ENCODE assay signal across 8 cellular contexts in the genomic region with DNA sequence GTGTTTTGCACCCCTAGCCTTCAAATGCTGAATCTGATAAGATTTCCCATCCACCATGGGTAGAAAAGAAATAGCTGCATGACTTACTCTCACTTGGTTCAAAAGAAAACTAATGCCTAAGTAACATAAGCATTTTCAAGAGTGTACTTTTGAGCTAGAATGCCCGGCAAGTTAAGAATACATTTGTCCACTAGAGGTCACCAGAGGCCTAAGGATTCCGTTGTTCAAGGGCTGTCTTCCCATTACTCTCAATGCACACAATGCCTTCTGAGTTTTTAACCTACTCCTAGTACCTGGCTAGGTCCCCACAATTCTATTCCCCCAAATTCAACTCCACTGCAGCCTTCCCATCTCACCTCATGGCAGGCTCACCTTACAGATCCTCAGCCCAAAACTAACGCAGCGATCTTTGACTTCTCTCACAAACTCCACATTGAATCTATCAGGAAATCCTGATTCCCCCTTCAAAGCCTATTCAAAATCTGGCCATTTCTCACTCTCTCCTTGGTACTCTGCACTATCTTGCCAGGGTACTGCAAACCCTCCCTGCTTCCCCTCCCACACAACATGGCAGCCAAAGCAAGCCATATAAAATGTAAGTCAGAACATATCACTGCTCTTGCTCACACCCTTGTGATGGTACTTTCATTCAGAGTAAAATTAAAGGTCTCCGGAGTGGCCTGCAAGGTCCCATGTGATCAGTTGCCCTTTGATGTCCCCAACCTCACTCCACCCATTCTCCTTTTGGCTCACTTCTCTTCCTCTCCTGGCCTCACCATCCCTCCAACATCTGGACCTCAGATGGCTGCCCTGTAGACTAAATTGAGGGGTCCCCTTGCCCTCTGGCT. TPM values are rescaled to one million over a fixed set of nuclear protein-coding genes. Genes with fewer than 3 reads are reported as not detected.
A peak's percentile ranks its signal among the peaks of the same experiment; 100 is the strongest.
DNase-seq lines count a peak whose midpoint lies in the region; ATAC-seq, FAIRE-seq and TF ChIP-seq lines count a peak whose summit lies in the region.

No MANE protein-coding gene starts in this region.

- no peaks in the 10 kb centered on the region for H3K9me2 ChIP-seq in MM.1S (replicated peaks; ENCODE audit: insufficient read depth, low read length)

- H2AFZ ChIP-seq in MM.1S (ENCODE audit: low read length), result no peak overlapping the region

- H3K4me3 ChIP-seq in HEK293 (ENCODE audit: low read depth, low read length) (no peak overlapping the region), MM.1S (ENCODE audit: low read length) (no peak overlapping the region)

- H3K4me1 ChIP-seq in HEK293 (ENCODE audit: control insufficient read depth, insufficient read depth, low read length) (no peaks in the 10 kb centered on the region), MM.1S (ENCODE audit: low read length) (peaks cover 8% of the 10 kb centered on the region)

- ATAC-seq in activated naive CD4-positive, alpha-beta T cell treated with anti-CD3 and anti-CD28 coated beads, Interleukin-2, amount 50 U/mL, for 72 hours, result peak; percentile 81 to 82
- ATAC-seq in Right ventricle myocardium superior (ENCODE audit: poor library complexity), result peak; percentile 94

- no peaks in the 10 kb centered on the region for H3F3A ChIP-seq in MM.1S (ENCODE audit: insufficient read depth, low read length)

- no peak overlapping the region for H3K27ac ChIP-seq in HEK293 (ENCODE audit: extremely low read depth, low read depth, low read length)
- H3K27ac ChIP-seq in MM.1S (ENCODE audit: low read length), result no peak overlapping the region

- CTCF ChIA-PET in HEK293 (lab: Yijun Ruan, JAX), result interaction anchor here (0.6 to 8.8 kb wide), 27 partner anchors 9 to 1116 kb away, joined by 3 to 118 read pairs (median 3); no protein-coding TSS in a partner anchor

- no peaks in the 10 kb centered on the region for H3K27me3 ChIP-seq in MM.1S (replicated peaks; ENCODE audit: insufficient read depth, low read length)

- peaks cover 19% of the 10 kb centered on the region for H3K79me2 ChIP-seq in MM.1S (ENCODE audit: low read length)

- DNase-seq in DMS 273 (lab: John Stamatoyannopoulos, UW; ENCODE audit: unreplicated experiment) (peak; percentile 87), DMS 273 treated with DMSO at 0.1 percent for 48 hours (lab: John Stamatoyannopoulos, UW) (no peak), MM.1S (peak; percentile 68), RCC 7860 (ENCODE audit: low spot score) (peak; percentile 45), Right ventricle myocardium superior (no peak), putamen (ENCODE audit: low spot score) (peak; percentile 59)
- DNase-seq in activated naive CD4-positive, alpha-beta T cell treated with anti-CD3 and anti-CD28 coated beads, Interleukin-2, amount 50 U/mL, for 72 hours (ENCODE audit: low spot score in 2 of 2), result peak in 1 of 2 donors; percentile 63

- H3K27ac Mint-ChIP-seq in activated naive CD4-positive, alpha-beta T cell treated with anti-CD3 and anti-CD28 coated beads, Interleukin-2, amount 50 U/mL, for 72 hours, result no peak overlapping the region

- H3K9me3 Mint-ChIP-seq in activated naive CD4-positive, alpha-beta T cell treated with anti-CD3 and anti-CD28 coated beads, Interleukin-2, amount 50 U/mL, for 72 hours, result no peaks in the 10 kb centered on the region

- H3K9ac ChIP-seq in MM.1S (ENCODE audit: low read length), result no peak overlapping the region

- POLR2A ChIA-PET in HEK293 (lab: Yijun Ruan, JAX), result no interaction called here

- H3K9me3 ChIP-seq in HEK293 (ENCODE audit: control insufficient read depth, insufficient read depth, low read depth, low read length) (no peaks in the 10 kb centered on the region), MM.1S (replicated peaks; ENCODE audit: insufficient read depth, low read length) (no peaks in the 10 kb centered on the region)

- H3K36me3 ChIP-seq in HEK293 (ENCODE audit: control insufficient read depth in 2 of 2, insufficient read depth in 1 of 2, low read length in 2 of 2) (peaks cover 0 to 47% of the 10 kb centered on the region in 2 experiments; a peak in 2 of 3 replicates), MM.1S (replicated peaks; ENCODE audit: insufficient read depth, low read length) (peaks cover 7% of the 10 kb centered on the region; the same call in 1 of the 2 replicates)

- peak; percentile 67; the same call in 1 of the 2 replicates for TF ChIP-seq CTCF in HEK293 (tag by site-specific recombination; IDR thresholded peaks at IDR 0.05)
- peak; percentile 77 for TF ChIP-seq CTCF in MM.1S (IDR thresholded peaks at IDR 0.05; ENCODE audit: low read length)

- peaks cover 5 to 18% of the 10 kb centered on the region in 2 donors for H3K36me3 Mint-ChIP-seq in activated naive CD4-positive, alpha-beta T cell treated with anti-CD3 and anti-CD28 coated beads, Interleukin-2, amount 50 U/mL, for 72 hours

- no peak overlapping the region for H3K4me2 ChIP-seq in MM.1S (ENCODE audit: low read depth, low read length)

- intact Hi-C loops in Right ventricle myocardium superior (cut with DNase I), result loop anchor here (2.0 to 10.0 kb wide), 3 partner anchors 70 to 918 kb away; a partner anchor contains a TSS

- H4K20me1 ChIP-seq in MM.1S (ENCODE audit: insufficient read depth, low read length), result no peaks in the 10 kb centered on the region

- peak; percentile 75 for FAIRE-seq in RCC 7860 (lab: Jason Lieb, UNC)

TF ChIP-seq in HEK293, 187 proteins besides CTCF, POLR2A, EP300 and RAD21:
- peak; percentile 98 for TF ChIP-seq ZNF654 (tag by site-specific recombination; IDR thresholded peaks at IDR 0.05; ENCODE audit: low read depth)
- TF ChIP-seq ZNF660 (tag by site-specific recombination; IDR thresholded peaks at IDR 0.05), result peak; percentile 72; the same call in 1 of the 2 replicates
- TF ChIP-seq ZSCAN23 (tag by site-specific recombination; IDR thresholded peaks at IDR 0.05), result no peak

RNA-seq across cellular contexts. Expression of a gene that starts 13.4 kb away (rescaled TPM):
- total RNA-seq in activated naive CD4-positive, alpha-beta T cell treated with anti-CD3 and anti-CD28 coated beads, Interleukin-2, amount 50 U/mL, for 72 hours, result 10 to 100 TPM; 74.5 to 85.5 TPM
- total RNA-seq in Right ventricle myocardium superior, result 116 TPM

RNA-seq across cellular contexts. Expression of a gene that starts 47.3 kb away (rescaled TPM):
- 10 to 100 TPM; 23.6 to 37.6 TPM for total RNA-seq in activated naive CD4-positive, alpha-beta T cell treated with anti-CD3 and anti-CD28 coated beads, Interleukin-2, amount 50 U/mL, for 72 hours
- 10.9 TPM for total RNA-seq in Right ventricle myocardium superior

Comparison
In these comparisons a context has a peak if more than half of its experiments do, and no peak if none do; other contexts are left out.
1. DNase-seq: peak in DMS 273 (single experiment), MM.1S (single experiment), RCC 7860 (single experiment) and putamen (single experiment); none in DMS 273 treated with DMSO at 0.1 percent for 48 hours (single experiment) and Right ventricle myocardium superior (single experiment).